Comparison of ENCODE assay signal across 1 cellular context in the genomic region with DNA sequence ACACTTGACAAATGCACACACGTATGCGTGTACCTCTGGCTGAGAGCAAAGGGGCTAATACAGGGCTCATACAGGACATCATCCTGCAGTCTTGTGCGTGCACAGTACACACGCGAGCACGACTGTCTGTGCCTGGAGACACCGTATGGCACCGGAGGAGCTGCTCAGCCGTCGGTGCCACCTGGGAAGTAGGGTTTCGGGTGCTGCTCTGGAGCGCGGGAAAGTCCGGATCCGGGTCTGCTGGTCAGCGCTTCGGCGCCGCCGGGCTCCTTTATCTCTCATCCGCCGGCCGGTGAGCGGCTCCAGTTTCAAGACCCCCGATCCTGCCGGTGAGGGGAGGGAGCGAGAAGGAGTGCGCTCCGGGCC.
TF ChIP-seq lines count a peak whose summit lies in the region.

No MANE protein-coding gene starts in this region.

TF ChIP-seq in GM23338, 12 proteins besides CTCF, POLR2A, EP300 and RAD21 (continued from another document):
- TF ChIP-seq ZNF462 (CRISPR knock-in tag; IDR thresholded peaks at IDR 0.05) (no peak), STAT1 (IDR thresholded peaks at IDR 0.05; ENCODE audit: unreplicated experiment) (no peak), REST (IDR thresholded peaks at IDR 0.05; ENCODE audit: unreplicated experiment) (no peak), CREB1 (CRISPR knock-in tag; IDR thresholded peaks at IDR 0.05; ENCODE audit: low read depth) (no peak), EZH2 (IDR thresholded peaks at IDR 0.05; ENCODE audit: low read depth, unreplicated experiment) (no peak), ZNF331 (CRISPR knock-in tag; IDR thresholded peaks at IDR 0.05; ENCODE audit: low read depth) (no peak), POLR2AphosphoS5 (IDR thresholded peaks at IDR 0.05; ENCODE audit: low read depth) (no peak), NANOG (IDR thresholded peaks at IDR 0.05; ENCODE audit: borderline replicate concordance) (no peak), EZH2phosphoT487 (IDR thresholded peaks at IDR 0.05; ENCODE audit: unreplicated experiment) (no peak), JUNB (IDR thresholded peaks at IDR 0.05; ENCODE audit: unreplicated experiment) (no peak)
- TF ChIP-seq, protein P1, sequence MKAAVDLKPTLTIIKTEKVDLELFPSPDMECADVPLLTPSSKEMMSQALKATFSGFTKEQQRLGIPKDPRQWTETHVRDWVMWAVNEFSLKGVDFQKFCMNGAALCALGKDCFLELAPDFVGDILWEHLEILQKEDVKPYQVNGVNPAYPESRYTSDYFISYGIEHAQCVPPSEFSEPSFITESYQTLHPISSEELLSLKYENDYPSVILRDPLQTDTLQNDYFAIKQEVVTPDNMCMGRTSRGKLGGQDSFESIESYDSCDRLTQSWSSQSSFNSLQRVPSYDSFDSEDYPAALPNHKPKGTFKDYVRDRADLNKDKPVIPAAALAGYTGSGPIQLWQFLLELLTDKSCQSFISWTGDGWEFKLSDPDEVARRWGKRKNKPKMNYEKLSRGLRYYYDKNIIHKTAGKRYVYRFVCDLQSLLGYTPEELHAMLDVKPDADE (IDR thresholded peaks at IDR 0.05): no peak
